ENCODE assay signal across 1 cellular context in the genomic region with DNA sequence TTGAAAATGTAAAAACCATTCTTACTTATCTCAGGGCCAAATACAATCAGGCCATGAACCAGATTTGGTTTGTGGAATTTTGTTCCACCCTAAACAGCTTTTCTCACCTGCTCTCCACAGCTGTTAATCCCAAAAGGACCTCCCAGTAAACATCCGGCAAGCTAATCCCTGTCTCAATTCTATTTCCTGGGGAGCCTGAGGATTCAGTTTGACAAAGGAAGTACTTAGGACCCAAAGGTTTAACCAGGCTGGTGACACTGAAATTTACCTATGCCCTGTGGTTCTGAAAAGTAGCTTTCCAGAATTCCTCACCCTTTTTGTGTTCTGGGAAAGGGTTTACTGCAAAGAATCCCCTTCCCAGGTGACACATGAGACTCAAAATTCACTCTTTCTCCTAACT.
A peak's percentile ranks its signal among the peaks of the same experiment; 100 is the strongest.
TF ChIP-seq lines count a peak whose summit lies in the region.

No MANE protein-coding gene starts in this region.

TF ChIP-seq in H1, 55 proteins besides CTCF, POLR2A, EP300 and RAD21:
- TF ChIP-seq JUN (IDR thresholded peaks at IDR 0.05; ENCODE audit: low read depth, low read length) (no peak), NANOG (IDR thresholded peaks at IDR 0.05; ENCODE audit: insufficient read depth, low read depth, low read length, poor library complexity, severe bottlenecking) (peak; percentile 53), POU5F1 (IDR thresholded peaks at IDR 0.05; ENCODE audit: low read depth, low read length) (no peak), PHF8 (conservative IDR thresholded peaks at IDR 0.05; ENCODE audit: low read depth, low read length) (no peak), MAFK (IDR thresholded peaks at IDR 0.05; ENCODE audit: low read depth, low read length) (0 out of 2 replicates have a peak, but pooled peaks have one; percentile 9), TCF12 (IDR thresholded peaks at IDR 0.05; ENCODE audit: low read depth, low read length) (peak; percentile 90; the same call in 1 of the 2 replicates), RXRA (IDR thresholded peaks at IDR 0.05; ENCODE audit: insufficient read depth, low read depth, low read length) (no peak), SIRT6 (IDR thresholded peaks at IDR 0.05; ENCODE audit: low read length) (no peak), SUZ12 (IDR thresholded peaks at IDR 0.05; ENCODE audit: low read length) (no peak), CBX5 (IDR thresholded peaks at IDR 0.05; ENCODE audit: low read depth, low read length) (no peak), SP1 (IDR thresholded peaks at IDR 0.05; ENCODE audit: low read depth, low read length) (0 out of 2 replicates have a peak, but pooled peaks have one; percentile 7), CEBPB (IDR thresholded peaks at IDR 0.05; ENCODE audit: low read depth, low read length) (no peak), TAF7 (optimal IDR thresholded peaks at IDR 0.05; ENCODE audit: borderline replicate concordance, low read depth, low read length) (no peak)
- TF ChIP-seq, protein P1, sequence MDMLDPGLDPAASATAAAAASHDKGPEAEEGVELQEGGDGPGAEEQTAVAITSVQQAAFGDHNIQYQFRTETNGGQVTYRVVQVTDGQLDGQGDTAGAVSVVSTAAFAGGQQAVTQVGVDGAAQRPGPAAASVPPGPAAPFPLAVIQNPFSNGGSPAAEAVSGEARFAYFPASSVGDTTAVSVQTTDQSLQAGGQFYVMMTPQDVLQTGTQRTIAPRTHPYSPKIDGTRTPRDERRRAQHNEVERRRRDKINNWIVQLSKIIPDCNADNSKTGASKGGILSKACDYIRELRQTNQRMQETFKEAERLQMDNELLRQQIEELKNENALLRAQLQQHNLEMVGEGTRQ (IDR thresholded peaks at IDR 0.05; ENCODE audit: low read length), result no peak
- TF ChIP-seq, protein P2, sequence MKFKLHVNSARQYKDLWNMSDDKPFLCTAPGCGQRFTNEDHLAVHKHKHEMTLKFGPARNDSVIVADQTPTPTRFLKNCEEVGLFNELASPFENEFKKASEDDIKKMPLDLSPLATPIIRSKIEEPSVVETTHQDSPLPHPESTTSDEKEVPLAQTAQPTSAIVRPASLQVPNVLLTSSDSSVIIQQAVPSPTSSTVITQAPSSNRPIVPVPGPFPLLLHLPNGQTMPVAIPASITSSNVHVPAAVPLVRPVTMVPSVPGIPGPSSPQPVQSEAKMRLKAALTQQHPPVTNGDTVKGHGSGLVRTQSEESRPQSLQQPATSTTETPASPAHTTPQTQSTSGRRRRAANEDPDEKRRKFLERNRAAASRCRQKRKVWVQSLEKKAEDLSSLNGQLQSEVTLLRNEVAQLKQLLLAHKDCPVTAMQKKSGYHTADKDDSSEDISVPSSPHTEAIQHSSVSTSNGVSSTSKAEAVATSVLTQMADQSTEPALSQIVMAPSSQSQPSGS (IDR thresholded peaks at IDR 0.05; ENCODE audit: low read length), result no peak
